Comparison of ENCODE assay signal across 1 cellular context in genomic region chr5:37249820-37250175, GRCh38.
TF ChIP-seq lines count a peak whose summit lies in the region.

No MANE protein-coding gene starts in this region.

TF ChIP-seq in GM23338, 12 proteins besides CTCF, POLR2A, EP300 and RAD21 (continued from another document):
- TF ChIP-seq ETS1 (IDR thresholded peaks at IDR 0.05) (no peak), REST (IDR thresholded peaks at IDR 0.05; ENCODE audit: unreplicated experiment) (no peak), EZH2 (IDR thresholded peaks at IDR 0.05; ENCODE audit: low read depth, unreplicated experiment) (no peak), EZH2phosphoT487 (IDR thresholded peaks at IDR 0.05; ENCODE audit: unreplicated experiment) (no peak), STAT1 (IDR thresholded peaks at IDR 0.05; ENCODE audit: unreplicated experiment) (no peak), ZNF114 (CRISPR knock-in tag; IDR thresholded peaks at IDR 0.05) (no peak), JUNB (IDR thresholded peaks at IDR 0.05; ENCODE audit: unreplicated experiment) (no peak), NANOG (IDR thresholded peaks at IDR 0.05; ENCODE audit: borderline replicate concordance) (no peak)
